In genomic region chr6:42337985-42338572, GRCh38 we compare ENCODE assay signal across 12 cellular contexts.
A peak's percentile ranks its signal among the peaks of the same experiment; 100 is the strongest.
DNase-seq lines count a peak whose midpoint lies in the region; ATAC-seq and TF ChIP-seq lines count a peak whose summit lies in the region.
"Had no signal": no experiment of that assay in that cellular context is flagged by ENCODE, and none has a peak within 500 bp of the region (broad histone marks: within the 10 kb centered on the region; RNA-seq: fewer than 3 reads in every experiment).

No MANE protein-coding gene starts in this region.

- CTCF ChIA-PET in activated CD8-positive, alpha-beta memory T cell treated with anti-CD3 and anti-CD28 coated beads, Interleukin-2, amount 10 ng/mL, durations not matched to agents 7 days and 5 days (lab: Charles Lee), result interaction anchor here (1.4 to 3.6 kb wide), 4 partner anchors 9 to 209 kb away, joined by 3 to 18 read pairs (median 4); no protein-coding TSS in a partner anchor
- CTCF ChIA-PET in IMR-90 (lab: Yijun Ruan, JAX), result interaction anchor here (0.5 to 1.1 kb wide), 3 partner anchors 103 to 391 kb away, joined by 3 to 4 read pairs (median 3); no protein-coding TSS in a partner anchor

- in situ Hi-C loops in IMR-90 (cut with MboI; ENCODE audit: low sequenced_read_pairs), result no loop called here

- H3K27ac Mint-ChIP-seq in activated CD8-positive, alpha-beta memory T cell treated with anti-CD3 and anti-CD28 coated beads, Interleukin-2, amount 10 ng/mL, durations not matched to agents 7 days and 5 days, result peak overlapping the region; percentile 84
- peak overlapping the region; percentile 32 for H3K27ac Mint-ChIP-seq in activated naive CD8-positive, alpha-beta T cell treated with anti-CD3 and anti-CD28 coated beads for 36 hours
- peak overlapping the region; percentile 72 for H3K27ac Mint-ChIP-seq in osteocyte (ENCODE audit: unreplicated experiment)

- peaks cover 63 to 94% of the 10 kb centered on the region in 2 experiments for H3K79me1 ChIP-seq in IMR-90 (ENCODE audit: low read depth in 1 of 2, low read length in 2 of 2)

- H2AFZ ChIP-seq in IMR-90 (replicated peaks; ENCODE audit: low read length, poor library complexity), result peak overlapping the region; percentile 37

- H4K20me1 ChIP-seq in IMR-90 (ENCODE audit: insufficient read depth, low read length), result peaks cover 7% of the 10 kb centered on the region

- peak overlapping the region; percentile 98 for H3K4ac ChIP-seq in IMR-90 (ENCODE audit: low read depth, low read length)

- H2BK120ac ChIP-seq in IMR-90 (ENCODE audit: low read depth, low read length), result peak overlapping the region; percentile 92

- no peaks in the 10 kb centered on the region for H3K9me3 ChIP-seq in IMR-90 (ENCODE audit: control insufficient read depth, insufficient read depth, low read length)
- H3K9me3 ChIP-seq: lower lobe of right lung, testis had no signal

- H2BK5ac ChIP-seq in IMR-90 (ENCODE audit: low read depth, low read length, poor library complexity, severe bottlenecking), result peak overlapping the region; percentile 69

- no peak for DNase-seq in activated CD8-positive, alpha-beta memory T cell treated with anti-CD3 and anti-CD28 coated beads, Interleukin-2, amount 10 ng/mL, durations not matched to agents 7 days and 5 days
- no peak for DNase-seq in activated CD8-positive, alpha-beta memory T cell treated with anti-CD3 and anti-CD28 coated beads, Interleukin-2, amount 50 U/mL, for 4 hours
- DNase-seq in IMR-90 (no peak), osteocyte (ENCODE audit: extremely low spot score, unreplicated experiment) (no peak), NCI-H2227 (lab: John Stamatoyannopoulos, UW; ENCODE audit: unreplicated experiment) (no peak), NOMO-1 treated with DMSO at 0.1 percent for 48 hours (lab: John Stamatoyannopoulos, UW; ENCODE audit: unreplicated experiment) (no peak), NCI-H128 (lab: John Stamatoyannopoulos, UW; ENCODE audit: unreplicated experiment) (no peak)
- no peak for DNase-seq in activated naive CD8-positive, alpha-beta T cell treated with anti-CD3 and anti-CD28 coated beads for 36 hours
- DNase-seq: COR-L47; lower lobe of right lung; naive thymus-derived CD8-positive, alpha-beta T cell; testis had no signal

- peak overlapping the region; percentile 35; the same call in 1 of the 2 replicates for H3K56ac ChIP-seq in IMR-90 (ENCODE audit: extremely low read depth, insufficient read depth, low read length)

- intact Hi-C loops in IMR-90 (cut with micrococcal nuclease), result loop anchor here (2.0 to 10.0 kb wide), 2 partner anchors 21 to 113 kb away; no protein-coding TSS in a partner anchor

- peaks cover 79% of the 10 kb centered on the region for H3K4me1 Mint-ChIP-seq in activated CD8-positive, alpha-beta memory T cell treated with anti-CD3 and anti-CD28 coated beads, Interleukin-2, amount 10 ng/mL, durations not matched to agents 7 days and 5 days
- peaks cover 44% of the 10 kb centered on the region for H3K4me1 Mint-ChIP-seq in activated naive CD8-positive, alpha-beta T cell treated with anti-CD3 and anti-CD28 coated beads for 36 hours
- peaks cover 32% of the 10 kb centered on the region for H3K4me1 Mint-ChIP-seq in osteocyte (ENCODE audit: unreplicated experiment)

- peak overlapping the region; percentile 42; the same call in 1 of the 2 replicates for H3K4me2 ChIP-seq in IMR-90 (ENCODE audit: low read depth, low read length)

- no peaks in the 10 kb centered on the region for H3K27me3 Mint-ChIP-seq in activated CD8-positive, alpha-beta memory T cell treated with anti-CD3 and anti-CD28 coated beads, Interleukin-2, amount 10 ng/mL, durations not matched to agents 7 days and 5 days
- H3K27me3 Mint-ChIP-seq in activated naive CD8-positive, alpha-beta T cell treated with anti-CD3 and anti-CD28 coated beads for 36 hours, result no peaks in the 10 kb centered on the region
- H3K27me3 Mint-ChIP-seq in osteocyte (ENCODE audit: unreplicated experiment), result no peaks in the 10 kb centered on the region
- H3K27me3 Mint-ChIP-seq: naive thymus-derived CD8-positive, alpha-beta T cell had no signal

- no TSS peak for BruUV-seq in IMR-90 (replicated peaks; lab: Mats Ljungman, UMichigan)

- no peak overlapping the region for H3K4me3 Mint-ChIP-seq in activated CD8-positive, alpha-beta memory T cell treated with anti-CD3 and anti-CD28 coated beads, Interleukin-2, amount 10 ng/mL, durations not matched to agents 7 days and 5 days
- peak overlapping the region; percentile 26 for H3K4me3 Mint-ChIP-seq in activated naive CD8-positive, alpha-beta T cell treated with anti-CD3 and anti-CD28 coated beads for 36 hours
- no peak overlapping the region for H3K4me3 Mint-ChIP-seq in osteocyte (ENCODE audit: unreplicated experiment)
- H3K4me3 Mint-ChIP-seq: naive thymus-derived CD8-positive, alpha-beta T cell had no signal

- H3K4me1 ChIP-seq in IMR-90 (ENCODE audit: control insufficient read depth, insufficient read depth, low read length), result peaks cover 17% of the 10 kb centered on the region
- H3K4me1 ChIP-seq: lower lobe of right lung had no signal

- H4K8ac ChIP-seq in IMR-90 (ENCODE audit: low read depth in 2 of 2, low read length in 2 of 2), result peak overlapping the region; percentile 6 to 68

- no peak overlapping the region for H3K4me3 ChIP-seq in IMR-90 (ENCODE audit: insufficient read depth, low read depth, low read length)
- H3K4me3 ChIP-seq: lower lobe of right lung, testis had no signal

- ATAC-seq in activated CD8-positive, alpha-beta memory T cell treated with anti-CD3 and anti-CD28 coated beads, Interleukin-2, amount 10 ng/mL, durations not matched to agents 7 days and 5 days, result no peak
- ATAC-seq in IMR-90 (ENCODE audit: low read depth), result no peak
- ATAC-seq: lower lobe of right lung; naive thymus-derived CD8-positive, alpha-beta T cell had no signal

- peak overlapping the region; percentile 88 for H4K91ac ChIP-seq in IMR-90 (ENCODE audit: insufficient read depth, low read depth, low read length)

- no peak overlapping the region for H3K9ac ChIP-seq in IMR-90 (ENCODE audit: low read depth, low read length)

- H4K5ac ChIP-seq in IMR-90 (ENCODE audit: low read depth, low read length), result peak overlapping the region; percentile 2; the same call in 1 of the 2 replicates

- peak overlapping the region; percentile 98 for H2AK5ac ChIP-seq in IMR-90 (ENCODE audit: low read depth, low read length)

- dilution Hi-C loops in IMR-90 (cut with HindIII; ENCODE audit: low sequenced_read_pairs, unreplicated experiment), result no loop called here

- POLR2A ChIA-PET in IMR-90 (lab: Charles Lee; ENCODE audit: unreplicated experiment), result no interaction called here

- H3K14ac ChIP-seq in IMR-90 (replicated peaks; ENCODE audit: low read depth, low read length), result peak overlapping the region; percentile 76

- H3K27ac ChIP-seq in IMR-90 (ENCODE audit: insufficient read depth, low read length), result peak overlapping the region; percentile 58
- H3K27ac ChIP-seq: lower lobe of right lung, testis had no signal

- peak overlapping the region; percentile 1 for H2AK9ac ChIP-seq in IMR-90 (replicated peaks; ENCODE audit: low read depth, low read length, poor library complexity)

- TF ChIP-seq POLR2A in IMR-90 (IDR thresholded peaks at IDR 0.05; ENCODE audit: low read depth, low read length), result no peak

- no peaks in the 10 kb centered on the region for H3K27me3 ChIP-seq in IMR-90 (ENCODE audit: control insufficient read depth, insufficient read depth, low read length)
- H3K27me3 ChIP-seq: testis had no signal

- no peaks in the 10 kb centered on the region for H3K36me3 ChIP-seq in IMR-90 (ENCODE audit: control insufficient read depth, insufficient read depth, low read length)
- H3K36me3 ChIP-seq: lower lobe of right lung had no signal

- peaks cover 37% of the 10 kb centered on the region for H3K9me1 ChIP-seq in IMR-90 (ENCODE audit: insufficient read depth, low read length)

- WGBS in IMR-90 (ENCODE audit: extremely low coverage in 2 of 2, insufficient read length in 1 of 2), 2 experiments, result 85% methylated on average over 5 of the region's 9 CpGs; no CpG with 5 or more reads in 1 of the 2 experiments

- peak overlapping the region; percentile 79; the same call in 1 of the 3 replicates for H2BK15ac ChIP-seq in IMR-90 (ENCODE audit: low read depth, low read length)

- peak overlapping the region; percentile 49 for H3K23ac ChIP-seq in IMR-90 (ENCODE audit: low read depth, low read length)

- H3K18ac ChIP-seq in IMR-90 (ENCODE audit: low read depth, low read length), result peak overlapping the region; percentile 52; the same call in 1 of the 2 replicates

- TF ChIP-seq CTCF in IMR-90 (conservative IDR thresholded peaks at IDR 0.05; ENCODE audit: low read depth, low read length) (no peak), osteocyte (IDR thresholded peaks at IDR 0.05) (no peak)

- H3K9me3 Mint-ChIP-seq in activated CD8-positive, alpha-beta memory T cell treated with anti-CD3 and anti-CD28 coated beads, Interleukin-2, amount 10 ng/mL, durations not matched to agents 7 days and 5 days (ENCODE audit: low read depth), result no peaks in the 10 kb centered on the region
- no peaks in the 10 kb centered on the region for H3K9me3 Mint-ChIP-seq in activated naive CD8-positive, alpha-beta T cell treated with anti-CD3 and anti-CD28 coated beads for 36 hours
- no peaks in the 10 kb centered on the region for H3K9me3 Mint-ChIP-seq in osteocyte (ENCODE audit: unreplicated experiment)
- H3K9me3 Mint-ChIP-seq: naive thymus-derived CD8-positive, alpha-beta T cell had no signal

- H2BK20ac ChIP-seq in IMR-90 (ENCODE audit: low read depth, low read length), result peak overlapping the region; percentile 88

- no peak for TF ChIP-seq RAD21 in IMR-90 (IDR thresholded peaks at IDR 0.05; ENCODE audit: low read length)

- H3K36me3 Mint-ChIP-seq in activated CD8-positive, alpha-beta memory T cell treated with anti-CD3 and anti-CD28 coated beads, Interleukin-2, amount 10 ng/mL, durations not matched to agents 7 days and 5 days, result peaks cover 36% of the 10 kb centered on the region
- H3K36me3 Mint-ChIP-seq in activated naive CD8-positive, alpha-beta T cell treated with anti-CD3 and anti-CD28 coated beads for 36 hours, result peaks cover 8% of the 10 kb centered on the region
- no peaks in the 10 kb centered on the region for H3K36me3 Mint-ChIP-seq in osteocyte (ENCODE audit: unreplicated experiment)

TF ChIP-seq in IMR-90, 13 proteins besides CTCF, POLR2A, EP300 and RAD21:
- TF ChIP-seq USF2 (IDR thresholded peaks at IDR 0.05; ENCODE audit: low read depth, low read length) (no peak), MXI1 (IDR thresholded peaks at IDR 0.05; ENCODE audit: borderline replicate concordance, low read depth, low read length) (no peak), MAFK (IDR thresholded peaks at IDR 0.05; ENCODE audit: low read depth, low read length) (no peak), RCOR1 (IDR thresholded peaks at IDR 0.05; ENCODE audit: insufficient replicate concordance, low read length) (no peak), BHLHE40 (IDR thresholded peaks at IDR 0.05; ENCODE audit: low read depth, low read length) (no peak)

Comparison
In these comparisons a context has a peak if more than half of its experiments do, and no peak if none do; other contexts are left out.
1. H3K27ac Mint-ChIP-seq: peak in every context shown above with its lines; median percentile 84 in activated CD8-positive, alpha-beta memory T cell treated with anti-CD3 and anti-CD28 coated beads, Interleukin-2, amount 10 ng/mL, durations not matched to agents 7 days and 5 days; 72 in osteocyte; 32 in activated naive CD8-positive, alpha-beta T cell treated with anti-CD3 and anti-CD28 coated beads for 36 hours.